ENCODE assay signal across 22 cellular contexts in genomic region chr5:53943938-53944337, GRCh38.
A peak's percentile ranks its signal among the peaks of the same experiment; 100 is the strongest.
DNase-seq lines count a peak whose midpoint lies in the region; ATAC-seq, FAIRE-seq and TF ChIP-seq lines count a peak whose summit lies in the region.
"Had no signal": no experiment of that assay in that cellular context is flagged by ENCODE, and none has a peak within 500 bp of the region (broad histone marks: within the 10 kb centered on the region; RNA-seq: fewer than 3 reads in every experiment).

No MANE protein-coding gene starts in this region.

- intact Hi-C loops in HepG2 (cut with micrococcal nuclease; ENCODE audit: unreplicated experiment): loop anchor here (1.0 kb wide), 1 partner anchor 65 kb away; no protein-coding TSS in a partner anchor
- intact Hi-C loops in right lobe of liver (cut with DNase I): no loop called here
- intact Hi-C loops in K562 (cut with micrococcal nuclease): no loop called here

- no peaks in the 10 kb centered on the region for H3K9me3 ChIP-seq in HepG2 (ENCODE audit: low read length)
- no peaks in the 10 kb centered on the region for H3K9me3 ChIP-seq in right lobe of liver
- no peaks in the 10 kb centered on the region for H3K9me3 ChIP-seq in K562 (replicated peaks; ENCODE audit: control insufficient read depth, insufficient read depth, low read depth, low read length)
- H3K9me3 ChIP-seq: A549, Caco-2 had no signal

- POLR2A ChIA-PET in HepG2 (lab: Yijun Ruan, JAX): no interaction called here
- POLR2A ChIA-PET in K562 (lab: Yijun Ruan, JAX): interaction anchor here (1.4 kb wide), 1 partner anchor 10 kb away, joined by 3 read pairs; no protein-coding TSS in a partner anchor

- CTCF ChIA-PET in HepG2 (lab: Yijun Ruan, JAX; ENCODE audit: low intra/inter-chr PET ratio, low total read pairs) (no interaction called here), K562 (lab: Yijun Ruan, JAX; ENCODE audit: low intra/inter-chr PET ratio) (no interaction called here)

- H3K4me3 ChIP-seq in HepG2 (replicated peaks in 1 of 3; ENCODE audit: insufficient read depth in 1 of 3, low read depth in 2 of 3, low read length in 3 of 3) (no peak overlapping the region), right lobe of liver (no peak overlapping the region), K562 (no peak overlapping the region)
- H3K4me3 ChIP-seq: A549, GM23338 had no signal

- in situ Hi-C loops in HepG2 (cut with HindIII; ENCODE audit: extremely low pct_ligation_motif_present, low pct_unique_long_range_greater_than_20kb) (no loop called here), K562 (cut with MboI) (no loop called here)

- WGBS in HepG2 (ENCODE audit: low lambda C conversion rate): 96% methylated on average over 1 of the region's 1 CpG
- 92% methylated on average over 1 of the region's 1 CpG for WGBS in right lobe of liver (ENCODE audit: insufficient coverage, low coverage, low lambda C conversion rate, missing lambda C conversion rate)
- 100% methylated on average over 1 of the region's 1 CpG for WGBS in K562 (ENCODE audit: insufficient coverage, low coverage, missing lambda C conversion rate)

- TF ChIP-seq CTCF in HepG2 (CRISPR knock-in tag; IDR thresholded peaks at IDR 0.05): no peak
- no peak for TF ChIP-seq CTCF in right lobe of liver (IDR thresholded peaks at IDR 0.05)
- TF ChIP-seq CTCF in K562 (IDR thresholded peaks at IDR 0.05 in 2 of 3, conservative IDR thresholded peaks at IDR 0.05 in 1 of 3; ENCODE audit: insufficient read depth in 2 of 3, low read depth in 1 of 3, low read length in 3 of 3): no peak

- H3K27ac ChIP-seq in HepG2 (ENCODE audit: extremely low read length, insufficient read depth, low read length) (no peak overlapping the region), right lobe of liver (no peak overlapping the region), K562 (ENCODE audit: extremely low read depth, low read depth, low read length) (no peak overlapping the region)
- H3K27ac ChIP-seq: 22Rv1, A549, C4-2B, HL-60 had no signal

- no peak overlapping the region for H3K9ac ChIP-seq in HepG2 (ENCODE audit: insufficient read depth, low read depth, low read length)
- H3K9ac ChIP-seq in K562 (ENCODE audit: insufficient read depth in 1 of 2, low read depth in 2 of 2, low read length in 2 of 2): no peak overlapping the region

- H3K4me1 ChIP-seq in HepG2 (ENCODE audit: insufficient read depth, low read length) (peaks cover 11% of the 10 kb centered on the region), right lobe of liver (no peaks in the 10 kb centered on the region), K562 (replicated peaks in 1 of 2; ENCODE audit: control insufficient read depth in 2 of 2, insufficient read depth in 2 of 2, low read length in 2 of 2) (peaks cover 0 to 8% of the 10 kb centered on the region in 2 experiments; a peak in 1 of 5 replicates)
- H3K4me1 ChIP-seq: Caco-2 had no signal

- H3K27me3 ChIP-seq in HepG2 (ENCODE audit: control insufficient read depth in 1 of 2, insufficient read depth in 2 of 2, low read length in 2 of 2) (no peaks in the 10 kb centered on the region; a peak in 1 of 5 replicates), right lobe of liver (no peaks in the 10 kb centered on the region), K562 (ENCODE audit: control insufficient read depth in 2 of 2, insufficient read depth in 2 of 2, low read length in 2 of 2) (no peaks in the 10 kb centered on the region)

- H3K36me3 ChIP-seq in HepG2 (replicated peaks in 1 of 2; ENCODE audit: control insufficient read depth in 1 of 2, insufficient read depth in 2 of 2, low read length in 2 of 2) (no peaks in the 10 kb centered on the region), right lobe of liver (no peaks in the 10 kb centered on the region), K562 (ENCODE audit: control insufficient read depth, insufficient read depth, low read length) (no peaks in the 10 kb centered on the region; the same call in 2 of the 3 replicates)

- H3K79me2 ChIP-seq in HepG2 (ENCODE audit: insufficient read depth, low read length): no peaks in the 10 kb centered on the region
- no peaks in the 10 kb centered on the region for H3K79me2 ChIP-seq in K562 (ENCODE audit: control insufficient read depth, insufficient read depth, low read length)

- BruUV-seq in HepG2 (replicated peaks; lab: Mats Ljungman, UMichigan) (no TSS peak), K562 (replicated peaks; lab: Mats Ljungman, UMichigan) (no TSS peak)

- TF ChIP-seq EP300 in HepG2 (IDR thresholded peaks at IDR 0.05; ENCODE audit: low read depth in 2 of 2, low read length in 2 of 2): no peak
- TF ChIP-seq EP300 in HepG2 (CRISPR knock-in tag; IDR thresholded peaks at IDR 0.05; ENCODE audit: borderline replicate concordance): no peak
- TF ChIP-seq EP300 in K562 (IDR thresholded peaks at IDR 0.05; ENCODE audit: low read length): no peak

- peak; percentile 10 for DNase-seq in DMS 273 (lab: John Stamatoyannopoulos, UW; ENCODE audit: unreplicated experiment)
- no peak for DNase-seq in DMS 273 treated with DMSO at 0.1 percent for 48 hours (lab: John Stamatoyannopoulos, UW)
- no peak for DNase-seq in HepG2 (ENCODE audit: low spot score)
- no peak for DNase-seq in right lobe of liver
- DNase-seq in K562 (ENCODE audit: extremely low read depth in 1 of 4, low spot score in 3 of 4): peak in 1 of 4 experiments; percentile 11
- DNase-seq in mucosa of gallbladder (ENCODE audit: low spot score): no peak
- DNase-seq: AML-193; Caco-2; CD4-positive, alpha-beta T cell; GDM1; HCEC 1CT; HFFc6 had no signal

- H3K9me1 ChIP-seq in K562 (ENCODE audit: control insufficient read depth, insufficient read depth, low read length): no peaks in the 10 kb centered on the region

- H4K20me1 ChIP-seq in HepG2 (ENCODE audit: insufficient read depth, low read length) (no peaks in the 10 kb centered on the region), K562 (replicated peaks; ENCODE audit: control insufficient read depth, insufficient read depth, low read length) (no peaks in the 10 kb centered on the region)

- H3K4me2 ChIP-seq in HepG2 (ENCODE audit: low read depth, low read length): no peak overlapping the region
- H3K4me2 ChIP-seq in K562 (ENCODE audit: insufficient read depth, low read length): no peak overlapping the region
- H3K4me2 ChIP-seq: A549, GM23338 had no signal

- H2AFZ ChIP-seq in HepG2 (ENCODE audit: low read length) (no peak overlapping the region), K562 (ENCODE audit: low read depth, low read length) (no peak overlapping the region)
- H2AFZ ChIP-seq: GM23338 had no signal

- ATAC-seq in HepG2 (no peak), right lobe of liver (no peak), K562 (no peak), GM21737 (IDR thresholded peaks at IDR 0.05; ENCODE audit: unreplicated experiment) (no peak)
- ATAC-seq: A549, GM23338 had no signal

- FAIRE-seq in HepG2 (lab: Jason Lieb, UNC) (no peak), K562 (lab: Jason Lieb, UNC) (no peak)
- FAIRE-seq: A549, D721Med, GM12892, GM18507, H54 had no signal

- TF ChIP-seq POLR2A in HepG2 (IDR thresholded peaks at IDR 0.05; ENCODE audit: insufficient read depth in 1 of 2, low read depth in 2 of 2, low read length in 2 of 2): no peak
- no peak for TF ChIP-seq POLR2A in right lobe of liver (IDR thresholded peaks at IDR 0.05)
- no peak for TF ChIP-seq POLR2A in K562 (conservative IDR thresholded peaks at IDR 0.05)

- TF ChIP-seq RAD21 in HepG2 (CRISPR knock-in tag; IDR thresholded peaks at IDR 0.05) (no peak), K562 (CRISPR knock-in tag; conservative IDR thresholded peaks at IDR 0.05 in 1 of 2, IDR thresholded peaks at IDR 0.05 in 1 of 2) (peak in 1 of 2 experiments; percentile 10; a peak in 1 of 4 replicates)

TF ChIP-seq in HepG2, 621 proteins besides CTCF, POLR2A, EP300 and RAD21:
- TF ChIP-seq LCORL (IDR thresholded peaks at IDR 0.05) (peak; percentile 76), LCORL (CRISPR knock-in tag; IDR thresholded peaks at IDR 0.05) (no peak), SRF (IDR thresholded peaks at IDR 0.05; ENCODE audit: low read depth, low read length) (no peak)

TF ChIP-seq in K562, 482 proteins besides CTCF, POLR2A, EP300 and RAD21:
- TF ChIP-seq SMAD1 (IDR thresholded peaks at IDR 0.05; ENCODE audit: low read depth, low read length, partially characterized antibody): peak; percentile 36
- TF ChIP-seq CBFA2T3 (IDR thresholded peaks at IDR 0.05): no peak
- TF ChIP-seq NFIC (IDR thresholded peaks at IDR 0.05): peak; percentile 99
- peak; percentile 95 for TF ChIP-seq NFIX (CRISPR knock-in tag; IDR thresholded peaks at IDR 0.05; ENCODE audit: low read depth)
